ENCODE assay signal across 15 cellular contexts in genomic region chr1:211328866-211329265, GRCh38. TPM values are rescaled to one million over a fixed set of nuclear protein-coding genes. Genes with fewer than 3 reads are reported as not detected.
DNase-seq lines count a peak whose midpoint lies in the region; ATAC-seq and TF ChIP-seq lines count a peak whose summit lies in the region.
"Had no signal": no experiment of that assay in that cellular context is flagged by ENCODE, and none has a peak within 500 bp of the region (broad histone marks: within the 10 kb centered on the region; RNA-seq: fewer than 3 reads in every experiment).

No MANE protein-coding gene starts in this region.

- no peak overlapping the region for H3K27ac ChIP-seq in OCI-LY3 (ENCODE audit: low read length)
- peak overlapping the region; percentile 86 to 96 for H3K27ac ChIP-seq in coronary artery
- H3K27ac ChIP-seq in sigmoid colon, result peak overlapping the region in 3 of 4 donors; percentile 87 to 94 (median 89)
- H3K27ac ChIP-seq: brain microvascular endothelial cell had no signal

- CTCF ChIA-PET in activated CD4-positive, alpha-beta T cell treated with anti-CD3 and anti-CD28 coated beads, Interleukin-2, amount 10 ng/mL, durations not matched to agents 7 days and 5 days (lab: Charles Lee), result interaction anchor here (0.6 to 5.5 kb wide), 6 partner anchors 11 to 185 kb away, joined by 3 to 37 read pairs (median 4); no protein-coding TSS in a partner anchor

- no peak for TF ChIP-seq EP300 in sigmoid colon (IDR thresholded peaks at IDR 0.05)

- no peak for TF ChIP-seq POLR2A in sigmoid colon (IDR thresholded peaks at IDR 0.05)

- TF ChIP-seq CTCF in OCI-LY3 (IDR thresholded peaks at IDR 0.05; ENCODE audit: low read depth, low read length) (no peak), coronary artery (IDR thresholded peaks at IDR 0.05) (no peak), sigmoid colon (IDR thresholded peaks at IDR 0.05) (no peak), mucosa of descending colon (IDR thresholded peaks at IDR 0.05) (no peak)

- H3K4me2 ChIP-seq in OCI-LY3 (ENCODE audit: low read length), result peak overlapping the region; percentile 66

- H3K4me3 Mint-ChIP-seq in activated CD4-positive, alpha-beta T cell treated with anti-CD3 and anti-CD28 coated beads, Interleukin-2, amount 10 ng/mL, durations not matched to agents 7 days and 5 days, result peak overlapping the region; percentile 88

- POLR2A ChIA-PET in activated CD4-positive, alpha-beta T cell treated with anti-CD3 and anti-CD28 coated beads, Interleukin-2, amount 10 ng/mL, durations not matched to agents 7 days and 5 days (lab: Charles Lee), result no interaction called here

- no peak for ATAC-seq in mucosa of descending colon
- ATAC-seq in HG03521 (IDR thresholded peaks at IDR 0.05; ENCODE audit: unreplicated experiment), result no peak

- peaks cover 40% of the 10 kb centered on the region for H3K36me3 Mint-ChIP-seq in activated CD4-positive, alpha-beta T cell treated with anti-CD3 and anti-CD28 coated beads, Interleukin-2, amount 10 ng/mL, durations not matched to agents 7 days and 5 days (ENCODE audit: low read depth)

- H3K27me3 ChIP-seq in OCI-LY3 (ENCODE audit: low read depth, low read length) (no peaks in the 10 kb centered on the region), sigmoid colon (no peaks in the 10 kb centered on the region)
- H3K27me3 ChIP-seq: brain microvascular endothelial cell, vagina had no signal

- H3K9me3 Mint-ChIP-seq in activated CD4-positive, alpha-beta T cell treated with anti-CD3 and anti-CD28 coated beads, Interleukin-2, amount 10 ng/mL, durations not matched to agents 7 days and 5 days, result no peaks in the 10 kb centered on the region

- WGBS in sigmoid colon, 2 donors, result 53 to 74% methylated on average over 4 of the region's 4 CpGs

- peaks cover 8% of the 10 kb centered on the region for H3K36me3 ChIP-seq in OCI-LY3 (replicated peaks; ENCODE audit: low read depth, low read length)
- H3K36me3 ChIP-seq in sigmoid colon, result no peaks in the 10 kb centered on the region
- H3K36me3 ChIP-seq in mucosa of descending colon (ENCODE audit: low read depth), result no peaks in the 10 kb centered on the region
- H3K36me3 ChIP-seq: brain microvascular endothelial cell, vagina had no signal

- H3K4me3 ChIP-seq in OCI-LY3 (ENCODE audit: low read length), result no peak overlapping the region
- H3K4me3 ChIP-seq in coronary artery, result peak overlapping the region; percentile 92
- H3K4me3 ChIP-seq in sigmoid colon, result peak overlapping the region in 1 of 4 donors; percentile 93
- H3K4me3 ChIP-seq in mucosa of descending colon, result no peak overlapping the region

- H3K4me1 Mint-ChIP-seq in activated CD4-positive, alpha-beta T cell treated with anti-CD3 and anti-CD28 coated beads, Interleukin-2, amount 10 ng/mL, durations not matched to agents 7 days and 5 days, result peaks cover 73% of the 10 kb centered on the region

- no peak overlapping the region for H3K9ac ChIP-seq in OCI-LY3 (ENCODE audit: low read length)

- H3K4me1 ChIP-seq in OCI-LY3 (ENCODE audit: low read length) (peaks cover 39% of the 10 kb centered on the region), sigmoid colon (peaks cover 0 to 70% (median 58%) of the 10 kb centered on the region in 4 donors), mucosa of descending colon (ENCODE audit: low read depth) (peaks cover 51% of the 10 kb centered on the region)

- no peaks in the 10 kb centered on the region for H3K9me3 ChIP-seq in OCI-LY3 (ENCODE audit: insufficient read depth, low read length)
- no peaks in the 10 kb centered on the region for H3K9me3 ChIP-seq in sigmoid colon
- no peaks in the 10 kb centered on the region for H3K9me3 ChIP-seq in mucosa of descending colon
- H3K9me3 ChIP-seq: vagina had no signal

- no peaks in the 10 kb centered on the region for H3K27me3 Mint-ChIP-seq in activated CD4-positive, alpha-beta T cell treated with anti-CD3 and anti-CD28 coated beads, Interleukin-2, amount 10 ng/mL, durations not matched to agents 7 days and 5 days

- DNase-seq in activated CD4-positive, alpha-beta T cell treated with anti-CD3 and anti-CD28 coated beads, Interleukin-2, amount 10 ng/mL, durations not matched to agents 7 days and 5 days, result no peak
- DNase-seq in activated CD4-positive, alpha-beta T cell treated with anti-CD3 and anti-CD28 coated beads for 4 hours, result no peak
- DNase-seq in coronary artery (ENCODE audit: low spot score) (no peak), sigmoid colon (no peak), mucosa of descending colon (no peak)
- no peak for DNase-seq in activated CD4-positive, CD25-positive, alpha-beta regulatory T cell (lab: John Stamatoyannopoulos, UW)
- DNase-seq: brain microvascular endothelial cell, erythroblast, KBM-7, NCI-H2081 treated with DMSO at 0.1 percent for 48 hours, OCI-M1, SW 1271 had no signal

- H2AFZ ChIP-seq in OCI-LY3 (ENCODE audit: low read depth, low read length), result no peak overlapping the region

- peaks cover 71% of the 10 kb centered on the region for H3K79me2 ChIP-seq in OCI-LY3 (ENCODE audit: low read length)

- H4K20me1 ChIP-seq in OCI-LY3 (ENCODE audit: insufficient read depth, low read length), result peaks cover 47% of the 10 kb centered on the region

- H3K27ac Mint-ChIP-seq in activated CD4-positive, alpha-beta T cell treated with anti-CD3 and anti-CD28 coated beads, Interleukin-2, amount 10 ng/mL, durations not matched to agents 7 days and 5 days, result peak overlapping the region; percentile 94

- intact Hi-C loops in sigmoid colon (cut with DNase I) (loop anchor here (5.0 to 10.0 kb wide), 6 partner anchors 53 to 326 kb away; partner anchors contain the start of gene RCOR3), mucosa of descending colon (cut with DNase I, micrococcal nuclease) (loop anchor here (10.0 kb wide), 2 partner anchors 186 to 326 kb away; no protein-coding TSS in a partner anchor)

RNA-seq across cellular contexts. Expression of gene TRAF5, which starts 2.2 kb away (rescaled TPM):
- 10 to 100 TPM; 64.5 to 65.6 TPM for total RNA-seq in activated CD4-positive, alpha-beta T cell treated with anti-CD3 and anti-CD28 coated beads, Interleukin-2, amount 10 ng/mL, durations not matched to agents 7 days and 5 days
- total RNA-seq in sigmoid colon, result 10 to 100 TPM; 19.6 to 55.9 (median 27.8) TPM
- 10 to 100 TPM in 1 of 3 donors, 1 to 10 TPM in 2; 2.4 to 20.8 (median 2.5) TPM for polyA plus RNA-seq in sigmoid colon
- 10 to 100 TPM; 19.4 to 28.5 (median 23.9) TPM for total RNA-seq in mucosa of descending colon
